Comparison of ENCODE assay signal across 22 cellular contexts in the genomic region with DNA sequence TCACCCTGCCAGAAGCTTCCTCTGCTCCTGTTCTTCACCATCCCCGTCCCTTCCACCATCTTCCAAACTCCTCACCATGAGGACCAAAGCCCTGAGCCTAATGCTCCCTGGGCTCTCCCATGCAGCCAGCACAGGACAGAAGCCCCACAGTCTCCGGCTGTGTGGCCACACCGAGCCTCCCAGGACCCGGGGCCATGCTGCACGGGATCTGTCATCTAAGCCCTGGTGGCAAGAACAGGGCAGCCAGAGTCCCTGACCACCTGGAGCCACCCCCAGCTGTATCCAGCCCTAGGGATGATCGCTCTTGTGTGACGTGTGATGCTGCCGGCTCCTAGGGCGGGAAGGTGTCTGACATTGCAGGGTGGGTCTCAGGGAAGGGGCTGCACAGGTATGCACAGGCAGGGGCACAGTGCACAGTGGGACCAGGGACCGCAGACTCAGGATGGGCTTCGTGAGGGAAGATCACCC. TPM values are rescaled to one million over a fixed set of nuclear protein-coding genes. Genes with fewer than 3 reads are reported as not detected.
"Had no signal": no experiment of that assay in that cellular context is flagged by ENCODE, and none has a peak within 500 bp of the region (broad histone marks: within the 10 kb centered on the region; RNA-seq: fewer than 3 reads in every experiment).

No MANE protein-coding gene starts in this region.

- H3K4me3 Mint-ChIP-seq: activated naive CD4-positive, alpha-beta T cell treated with anti-CD3 and anti-CD28 coated beads, Interleukin-2, amount 50 U/mL, for 24 hours; brain; naive thymus-derived CD4-positive, alpha-beta T cell; neural crest cell; stimulated activated naive CD8-positive, alpha-beta T cell treated with anti-CD3 and anti-CD28 coated beads, Interleukin-15, amount 100 ng/mL, for 72 hours had no signal

- H3K36me3 Mint-ChIP-seq: activated naive CD4-positive, alpha-beta T cell treated with anti-CD3 and anti-CD28 coated beads, Interleukin-2, amount 50 U/mL, for 24 hours; brain; naive thymus-derived CD4-positive, alpha-beta T cell had no signal

- H3K27ac Mint-ChIP-seq: activated naive CD4-positive, alpha-beta T cell treated with anti-CD3 and anti-CD28 coated beads, Interleukin-2, amount 50 U/mL, for 24 hours; naive thymus-derived CD4-positive, alpha-beta T cell; stimulated activated naive CD8-positive, alpha-beta T cell treated with anti-CD3 and anti-CD28 coated beads, Interleukin-15, amount 100 ng/mL, for 72 hours had no signal

- H3K4me1 ChIP-seq: prostate gland, tibial artery had no signal

- H3K9me3 Mint-ChIP-seq: activated naive CD4-positive, alpha-beta T cell treated with anti-CD3 and anti-CD28 coated beads, Interleukin-2, amount 50 U/mL, for 24 hours; neural crest cell; stimulated activated naive CD8-positive, alpha-beta T cell treated with anti-CD3 and anti-CD28 coated beads, Interleukin-15, amount 100 ng/mL, for 72 hours had no signal

- DNase-seq: activated gamma-delta T cell treated with Interleukin-2 at 50 U/mL for 16 hours; activated T-cell treated with anti-CD3 and anti-CD28 coated beads, Interleukin-2, amount 50 U/mL, for 1 hour; anterior cingulate cortex; dermis blood vessel endothelial cell; effector CD8-positive, alpha-beta T cell; erythroblast; foreskin fibroblast; naive thymus-derived CD4-positive, alpha-beta T cell; stimulated activated CD4-positive, alpha-beta T cell treated with anti-CD3 and anti-CD28 coated beads, Interleukin-1b, Interleukin-23, amount 100 ng/mL, for 48 hours; stimulated activated naive CD8-positive, alpha-beta T cell treated with anti-CD3 and anti-CD28 coated beads, Interleukin-15, amount 100 ng/mL, for 72 hours; tibial artery had no signal

- H3K4me3 ChIP-seq: prostate gland, tibial artery had no signal

- ATAC-seq: left lobe of liver; naive thymus-derived CD4-positive, alpha-beta T cell; right cardiac atrium; stimulated activated naive CD8-positive, alpha-beta T cell treated with anti-CD3 and anti-CD28 coated beads, Interleukin-15, amount 100 ng/mL, for 72 hours had no signal

- H3K36me3 ChIP-seq: prostate gland, tibial artery had no signal

- H3K27ac ChIP-seq: prostate gland, tibial artery had no signal

- H3K4me1 Mint-ChIP-seq: stimulated activated naive CD8-positive, alpha-beta T cell treated with anti-CD3 and anti-CD28 coated beads, Interleukin-15, amount 100 ng/mL, for 72 hours had no signal

- H3K9me3 ChIP-seq: prostate gland, tibial artery had no signal

RNA-seq across cellular contexts. Expression of gene TMEM179, which starts 8.1 kb away (rescaled TPM):
- total RNA-seq: dermis blood vessel endothelial cell, kidney epithelial cell, lung microvascular endothelial cell, osteocyte had no signal

RNA-seq across cellular contexts. Expression of gene C14orf180, which starts 16.9 kb away (rescaled TPM):
- total RNA-seq: dermis blood vessel endothelial cell; fibroblast of lung; glomerular endothelial cell; kidney epithelial cell; lung microvascular endothelial cell; naive thymus-derived CD4-positive, alpha-beta T cell; neural crest cell; osteocyte had no signal
